15 cellular contexts compared by ENCODE assay signal in the genomic region with DNA sequence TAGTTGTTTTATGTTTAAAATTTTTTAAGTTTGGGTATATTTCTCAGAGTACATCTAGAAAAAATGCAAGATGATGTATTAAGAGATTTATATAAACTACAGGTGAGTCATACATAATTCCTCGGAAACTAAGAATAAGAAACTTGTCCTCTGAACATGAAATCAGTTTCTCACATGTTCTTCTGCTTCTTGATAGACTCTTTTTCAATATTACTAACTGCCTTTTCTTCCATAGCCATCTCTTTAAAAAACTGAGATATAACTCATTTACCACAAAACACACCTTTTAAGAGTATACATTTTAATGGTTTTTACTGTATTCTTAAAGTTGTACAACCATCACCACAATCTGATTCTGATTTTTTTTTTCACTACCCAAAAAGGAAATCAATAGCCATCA.
"Had no signal": no experiment of that assay in that cellular context is flagged by ENCODE, and none has a peak within 500 bp of the region (broad histone marks: within the 10 kb centered on the region; RNA-seq: fewer than 3 reads in every experiment).

No MANE protein-coding gene starts in this region.

- H3K27me3 ChIP-seq: esophagus squamous epithelium, heart right ventricle, left lung had no signal

- H3K4me3 Mint-ChIP-seq: activated naive CD8-positive, alpha-beta T cell; effector memory CD8-positive, alpha-beta T cell; mesothelial cell of epicardium; natural killer cell treated with Interleukin-12 subunit alpha and Interleukin-12 subunit beta and Interleukin-15 and Interleukin-18, amount 100 ng/mL, for 72 hours; WTC11 had no signal

- H3K27ac ChIP-seq: esophagus squamous epithelium, heart right ventricle, left lung, parathyroid adenoma, SK-N-MC had no signal

- H3K4me1 ChIP-seq: esophagus squamous epithelium, heart right ventricle, left lung, parathyroid adenoma had no signal

- ATAC-seq: effector memory CD8-positive, alpha-beta T cell; heart right ventricle; left lung; natural killer cell treated with Interleukin-12 subunit alpha and Interleukin-12 subunit beta and Interleukin-15 and Interleukin-18, amount 100 ng/mL, for 72 hours; sciatic nerve; WTC11 had no signal

- H3K36me3 ChIP-seq: esophagus squamous epithelium, heart right ventricle, left lung had no signal

- H3K9ac ChIP-seq: parathyroid adenoma had no signal

- H3K27ac Mint-ChIP-seq: activated naive CD8-positive, alpha-beta T cell; effector memory CD8-positive, alpha-beta T cell; mesothelial cell of epicardium; natural killer cell treated with Interleukin-12 subunit alpha and Interleukin-12 subunit beta and Interleukin-15 and Interleukin-18, amount 100 ng/mL, for 72 hours; WTC11 had no signal

- H3K79me2 ChIP-seq: parathyroid adenoma had no signal

- H3K4me2 ChIP-seq: smooth muscle cell had no signal

- H2AFZ ChIP-seq: parathyroid adenoma had no signal

- H3K27me3 Mint-ChIP-seq: activated naive CD8-positive, alpha-beta T cell had no signal

- H3K4me1 Mint-ChIP-seq: mesothelial cell of epicardium, WTC11 had no signal

- DNase-seq: activated CD4-positive, alpha-beta T cell treated with anti-CD3 and anti-CD28 coated beads, Interleukin-2, amount 50 U/mL, for 1 hour; amygdala; effector memory CD8-positive, alpha-beta T cell; esophagus squamous epithelium; heart right ventricle; left lung; stimulated activated CD4-positive, alpha-beta T cell treated with anti-CD3 and anti-CD28 coated beads, Interleukin-4, amount 100 ng/mL, for 1 hour had no signal

- H3K4me3 ChIP-seq: esophagus squamous epithelium, heart right ventricle, left lung, SK-N-MC, smooth muscle cell had no signal
